Comparison of ENCODE assay signal across 1 cellular context in the genomic region with DNA sequence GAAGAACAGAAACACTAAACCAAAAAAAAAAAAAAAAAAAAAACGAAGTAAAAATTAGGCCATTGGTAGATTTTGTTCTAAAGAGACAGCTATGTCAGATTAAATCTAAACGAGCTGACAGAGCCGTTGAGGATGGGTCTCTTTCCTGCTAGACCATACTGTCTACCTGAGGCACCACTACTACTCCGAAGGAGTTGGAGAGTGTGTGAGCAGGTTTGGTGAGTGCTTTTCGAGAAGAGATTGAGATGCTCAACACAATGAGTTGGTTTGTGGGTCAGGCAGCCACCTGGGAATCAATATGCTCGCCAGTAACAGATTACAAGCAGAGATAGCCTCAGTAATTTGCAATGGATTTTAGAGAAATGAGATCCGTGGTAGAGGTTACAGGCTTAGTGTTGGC.
TF ChIP-seq lines count a peak whose summit lies in the region.

No MANE protein-coding gene starts in this region.

TF ChIP-seq in H1, 55 proteins besides CTCF, POLR2A, EP300 and RAD21:
- TF ChIP-seq EZH2 (IDR thresholded peaks at IDR 0.05; ENCODE audit: low read depth, low read length, severe bottlenecking) (no peak), POU5F1 (IDR thresholded peaks at IDR 0.05; ENCODE audit: low read depth, low read length) (no peak), ASH2L (IDR thresholded peaks at IDR 0.05; ENCODE audit: low read length) (no peak), EGR1 (IDR thresholded peaks at IDR 0.05; ENCODE audit: borderline replicate concordance, low read depth, low read length) (no peak), TBP (IDR thresholded peaks at IDR 0.05; ENCODE audit: low read depth, low read length) (no peak)
TF ChIP-seq in H1: peak in this region for 0.
